Comparison of ENCODE assay signal across 25 cellular contexts in the genomic region with DNA sequence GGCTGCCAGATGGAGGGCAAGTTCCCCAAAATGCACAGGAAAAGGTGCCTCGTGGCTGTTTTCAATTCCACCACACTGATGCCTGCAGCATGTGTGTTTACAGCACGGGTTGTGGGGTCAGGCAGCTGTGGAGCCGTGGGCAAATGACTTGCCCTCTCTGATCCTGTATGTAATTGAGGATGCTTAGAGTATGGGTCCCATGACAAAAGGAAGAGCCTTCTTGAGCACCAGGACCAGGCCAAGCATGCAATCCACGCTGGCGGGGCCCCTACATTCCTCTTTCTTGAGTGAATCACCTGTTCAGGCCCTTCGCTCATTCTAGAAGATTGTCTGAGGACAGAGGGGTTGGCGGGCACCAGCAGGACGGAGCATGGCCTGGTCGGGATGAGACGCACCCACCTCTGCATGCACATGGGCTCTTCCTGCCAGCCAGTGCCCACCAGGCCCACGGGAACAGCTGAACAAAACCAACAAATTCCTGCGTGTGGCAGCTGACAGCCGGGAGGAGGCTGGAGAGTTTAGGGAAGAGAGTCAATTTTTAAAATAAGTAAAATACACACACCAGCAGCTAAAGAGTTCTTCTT. TPM values are rescaled to one million over a fixed set of nuclear protein-coding genes. Genes with fewer than 3 reads are reported as not detected.
DNase-seq lines count a peak whose midpoint lies in the region; ATAC-seq and TF ChIP-seq lines count a peak whose summit lies in the region.
"Had no signal": no experiment of that assay in that cellular context is flagged by ENCODE, and none has a peak within 500 bp of the region (broad histone marks: within the 10 kb centered on the region; RNA-seq: fewer than 3 reads in every experiment).

No MANE protein-coding gene starts in this region.

- intact Hi-C loops in left cardiac atrium (cut with DNase I) (loop anchor here in 1 of 2 donors (10.0 kb wide), 1 partner anchor 196 kb away; no protein-coding TSS in a partner anchor), heart right ventricle (cut with DNase I) (loop anchor here in 1 of 10 donors (10.0 kb wide), 1 partner anchor 176 kb away; no protein-coding TSS in a partner anchor), Calu3 (cut with micrococcal nuclease; ENCODE audit: unreplicated experiment) (no loop called here)

- H3K9me3 ChIP-seq in heart right ventricle (no peaks in the 10 kb centered on the region), RWPE2 (ENCODE audit: severe bottlenecking) (no peaks in the 10 kb centered on the region)

- DNase-seq in left cardiac atrium (peak; percentile 14), heart right ventricle (no peak), RWPE2 (ENCODE audit: low spot score) (no peak), nephron progenitor cell (no peak), Calu3 (no peak), GM10266 (ENCODE audit: extremely low spot score) (no peak)
- DNase-seq: 8988T; AML-193; C1 segment of cervical spinal cord; CD8-positive, alpha-beta memory T cell; HCEC 1CT; MV-4-11; NCI-H1105 treated with DMSO at 0.1 percent for 48 hours; NCI-H1694; NCI-H2081 treated with DMSO at 0.1 percent for 48 hours; NCI-H2171 treated with DMSO at 0.1 percent for 48 hours; NCI-H524 treated with DMSO at 0.1 percent for 48 hours; NCI-H82 had no signal

- no peaks in the 10 kb centered on the region for H3K27me3 ChIP-seq in heart right ventricle
- no peaks in the 10 kb centered on the region for H3K27me3 ChIP-seq in RWPE2 (ENCODE audit: insufficient read depth, poor library complexity, severe bottlenecking)

- H3K27ac ChIP-seq in heart right ventricle (no peak overlapping the region), RWPE2 (ENCODE audit: poor library complexity, severe bottlenecking) (no peak overlapping the region)

- peaks cover 6% of the 10 kb centered on the region for H3K27me3 Mint-ChIP-seq in nephron progenitor cell (ENCODE audit: low read depth, poor library complexity)
- H3K27me3 Mint-ChIP-seq in Calu3 (ENCODE audit: unreplicated experiment) = no peaks in the 10 kb centered on the region

- H3K36me3 ChIP-seq in heart right ventricle = no peaks in the 10 kb centered on the region
- no peaks in the 10 kb centered on the region for H3K36me3 ChIP-seq in RWPE2 (ENCODE audit: low read depth)

- H3K4me1 Mint-ChIP-seq in nephron progenitor cell (peaks cover 18% of the 10 kb centered on the region), Calu3 (ENCODE audit: low read depth, unreplicated experiment) (no peaks in the 10 kb centered on the region)
- H3K4me1 Mint-ChIP-seq: CD8-positive, alpha-beta memory T cell; IgD-negative memory B cell had no signal

- BruUV-seq in Calu3 (replicated peaks; lab: Mats Ljungman, UMichigan) = no TSS peak

- H3K4me1 ChIP-seq in heart right ventricle (no peaks in the 10 kb centered on the region), RWPE2 (ENCODE audit: insufficient read depth, poor library complexity, severe bottlenecking) (no peaks in the 10 kb centered on the region)

- H3K27ac Mint-ChIP-seq in nephron progenitor cell (peak overlapping the region; percentile 23), Calu3 (ENCODE audit: unreplicated experiment) (no peak overlapping the region)
- H3K27ac Mint-ChIP-seq: CD8-positive, alpha-beta memory T cell; IgD-negative memory B cell had no signal

- ATAC-seq in left cardiac atrium (no peak), heart right ventricle (no peak), RWPE2 (ENCODE audit: low read depth) (0 out of 3 replicates have a peak, but pooled peaks have one; percentile 6), GM21576 (IDR thresholded peaks at IDR 0.05; ENCODE audit: unreplicated experiment) (no peak)
- ATAC-seq: Panc1, Right ventricle myocardium inferior had no signal

- no peaks in the 10 kb centered on the region for H3K9me3 Mint-ChIP-seq in nephron progenitor cell
- H3K9me3 Mint-ChIP-seq in Calu3 (ENCODE audit: low read depth, unreplicated experiment) = no peaks in the 10 kb centered on the region
- H3K9me3 Mint-ChIP-seq: CD8-positive, alpha-beta memory T cell; IgD-negative memory B cell had no signal

- H3K4me3 ChIP-seq in heart right ventricle = no peak overlapping the region
- no peak overlapping the region for H3K4me3 ChIP-seq in RWPE2 (ENCODE audit: severe bottlenecking)

- TF ChIP-seq CTCF in heart right ventricle (IDR thresholded peaks at IDR 0.05) = no peak
- no peak for TF ChIP-seq CTCF in RWPE2 (IDR thresholded peaks at IDR 0.05; ENCODE audit: poor library complexity, severe bottlenecking)
- TF ChIP-seq CTCF in nephron progenitor cell (IDR thresholded peaks at IDR 0.05) = no peak
- no peak for TF ChIP-seq CTCF in Calu3 (IDR thresholded peaks at IDR 0.05; ENCODE audit: unreplicated experiment)
- TF ChIP-seq CTCF in GM10266 (IDR thresholded peaks at IDR 0.05; ENCODE audit: control insufficient read depth, insufficient read depth, low read depth, missing control alignments) = no peak

- H3K36me3 Mint-ChIP-seq in nephron progenitor cell (ENCODE audit: low read depth) (no peaks in the 10 kb centered on the region), Calu3 (ENCODE audit: insufficient read depth, unreplicated experiment) (peaks cover 14% of the 10 kb centered on the region)
- H3K36me3 Mint-ChIP-seq: CD8-positive, alpha-beta memory T cell; IgD-negative memory B cell had no signal

- CTCF ChIA-PET in Calu3 (lab: Charles Lee) = no interaction called here

- 85 to 87% methylated on average over 13 of the region's 13 CpGs for WGBS in heart right ventricle, 2 donors

- H3K4me3 Mint-ChIP-seq in nephron progenitor cell (no peak overlapping the region), Calu3 (ENCODE audit: low read depth, unreplicated experiment) (no peak overlapping the region)
- H3K4me3 Mint-ChIP-seq: CD8-positive, alpha-beta memory T cell; IgD-negative memory B cell had no signal

RNA-seq across cellular contexts. Expression of gene CTRB2, which starts 1.4 kb away (rescaled TPM):
- total RNA-seq in left cardiac atrium = not detected
- 1 to 10 TPM in 7 of 10 donors, not detected in 3; 2.0 to 3.8 (median 2.8) TPM for total RNA-seq in heart right ventricle
- polyA plus RNA-seq in heart right ventricle = under 1 TPM in 1 of 2 donors, not detected in 1; 0.42 TPM
- 0.76 TPM in 1 of 2 replicates, not detected in the other for total RNA-seq in Calu3 (2022)
- total RNA-seq: CD8-positive, alpha-beta memory T cell; Daoy; M059J; Right ventricle myocardium inferior; SK-MEL-5 had no signal
- polyA plus RNA-seq: CD8-positive, alpha-beta memory T cell; IgD-negative memory B cell had no signal

RNA-seq across cellular contexts. Expression of gene CTRB1, which starts 10.5 kb away (rescaled TPM):
- total RNA-seq in left cardiac atrium = 1 to 10 TPM in 1 of 2 donors, under 1 TPM in 1; 0.39 to 1.4 TPM
- 1 to 10 TPM in 7 of 10 donors, not detected in 3; 1.8 to 3.8 (median 2.6) TPM for total RNA-seq in heart right ventricle
- 1 to 10 TPM in 1 of 2 donors, not detected in 1; 1.0 TPM for polyA plus RNA-seq in heart right ventricle
- not detected in 2 replicates for total RNA-seq in Calu3 (2022)
- total RNA-seq: CD8-positive, alpha-beta memory T cell; Daoy; M059J; Right ventricle myocardium inferior; SK-MEL-5 had no signal
- polyA plus RNA-seq: CD8-positive, alpha-beta memory T cell; IgD-negative memory B cell had no signal

RNA-seq across cellular contexts. Expression of gene BCAR1, which starts 43.1 kb away (rescaled TPM):
- total RNA-seq in left cardiac atrium (10 to 100 TPM; 46.5 to 65.9 TPM), heart right ventricle (10 to 100 TPM; 56.1 to 85.2 (median 72.4) TPM), Calu3 (2022) (153 and 168 TPM in 2 replicates)
- 10 to 100 TPM; 54.6 to 65.8 TPM for polyA plus RNA-seq in heart right ventricle
- polyA plus RNA-seq: CD8-positive, alpha-beta memory T cell; IgD-negative memory B cell had no signal
